Comparison of ENCODE assay signal across 20 cellular contexts in the genomic region with DNA sequence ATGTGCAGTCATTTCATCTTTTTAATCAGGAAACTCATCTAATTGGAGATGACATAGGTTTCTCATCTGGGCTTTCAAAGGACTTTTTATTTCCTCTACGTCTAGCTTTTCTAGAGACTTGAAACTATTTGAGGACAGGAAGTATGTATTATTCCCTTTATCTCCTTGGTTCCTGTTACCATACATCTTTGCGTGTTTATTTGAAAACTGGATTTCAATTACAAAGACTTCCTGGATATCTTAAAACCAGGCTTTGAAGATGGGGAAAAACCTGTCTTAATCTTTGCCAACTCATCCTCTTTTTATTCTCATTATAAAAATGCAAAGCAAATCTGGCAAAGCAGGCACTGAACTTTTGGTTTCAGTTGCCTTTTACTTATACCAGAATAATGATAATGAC.
DNase-seq lines count a peak whose midpoint lies in the region; ATAC-seq and TF ChIP-seq lines count a peak whose summit lies in the region.
"Had no signal": no experiment of that assay in that cellular context is flagged by ENCODE, and none has a peak within 500 bp of the region (broad histone marks: within the 10 kb centered on the region; RNA-seq: fewer than 3 reads in every experiment).

No MANE protein-coding gene starts in this region.

- peaks cover 54% of the 10 kb centered on the region for H3K4me1 ChIP-seq in A673 (ENCODE audit: insufficient read depth, low read length, poor library complexity, severe bottlenecking)
- H3K4me1 ChIP-seq in naive thymus-derived CD4-positive, alpha-beta T cell (ENCODE audit: control insufficient read depth in 2 of 2, insufficient read depth in 2 of 2, low read length in 2 of 2): peaks cover 20 to 45% of the 10 kb centered on the region in 2 donors

- BruUV-seq in A673 (replicated peaks; lab: Mats Ljungman, UMichigan): no TSS peak

- peak overlapping the region; percentile 39 for H3K4me3 Mint-ChIP-seq in CD4-positive, alpha-beta T cell
- H3K4me3 Mint-ChIP-seq in activated naive CD8-positive, alpha-beta T cell treated with anti-CD3 and anti-CD28 coated beads for 36 hours: peak overlapping the region; percentile 29
- peak overlapping the region; percentile 20 to 81 (median 76) for H3K4me3 Mint-ChIP-seq in naive thymus-derived CD4-positive, alpha-beta T cell
- H3K4me3 Mint-ChIP-seq: activated B cell treated with CpG ODN at 0.5 μM for 24 hours, nephron progenitor cell had no signal

- H3K27ac ChIP-seq in A673 (ENCODE audit: low read depth, low read length, poor library complexity, severe bottlenecking): peak overlapping the region; percentile 65
- no peak overlapping the region for H3K27ac ChIP-seq in CD4-positive, alpha-beta T cell (ENCODE audit: low read depth, low read length)
- peak overlapping the region; percentile 52 for H3K27ac ChIP-seq in naive thymus-derived CD4-positive, alpha-beta T cell (ENCODE audit: low read depth, low read length)
- H3K27ac ChIP-seq: tibial nerve had no signal

- peaks cover 59% of the 10 kb centered on the region for H3K4me1 Mint-ChIP-seq in CD4-positive, alpha-beta T cell (ENCODE audit: low read depth)
- peaks cover 65% of the 10 kb centered on the region for H3K4me1 Mint-ChIP-seq in activated naive CD8-positive, alpha-beta T cell treated with anti-CD3 and anti-CD28 coated beads for 36 hours
- peaks cover 23 to 76% (median 67%) of the 10 kb centered on the region in 7 donors for H3K4me1 Mint-ChIP-seq in naive thymus-derived CD4-positive, alpha-beta T cell
- H3K4me1 Mint-ChIP-seq: nephron progenitor cell had no signal

- H3K9me3 ChIP-seq in A673 (ENCODE audit: low read depth, low read length, poor library complexity, severe bottlenecking): peaks cover 10% of the 10 kb centered on the region
- no peaks in the 10 kb centered on the region for H3K9me3 ChIP-seq in CD4-positive, alpha-beta T cell (ENCODE audit: control insufficient read depth, low read length)
- no peaks in the 10 kb centered on the region for H3K9me3 ChIP-seq in naive thymus-derived CD4-positive, alpha-beta T cell (ENCODE audit: control insufficient read depth in 2 of 3, low read length in 3 of 3)
- H3K9me3 ChIP-seq: tibial nerve had no signal

- peaks cover 12% of the 10 kb centered on the region for H3K36me3 Mint-ChIP-seq in CD4-positive, alpha-beta T cell (ENCODE audit: low read depth)
- peaks cover 31% of the 10 kb centered on the region for H3K36me3 Mint-ChIP-seq in activated naive CD8-positive, alpha-beta T cell treated with anti-CD3 and anti-CD28 coated beads for 36 hours
- H3K36me3 Mint-ChIP-seq in naive thymus-derived CD4-positive, alpha-beta T cell: peaks cover 0 to 19% (median 12%) of the 10 kb centered on the region in 5 donors

- intact Hi-C loops in A673 (cut with micrococcal nuclease; ENCODE audit: unreplicated experiment): no loop called here
- intact Hi-C loops in CD4-positive, alpha-beta T cell (cut with DNase I, micrococcal nuclease): no loop called here
- intact Hi-C loops in naive thymus-derived CD4-positive, alpha-beta T cell (cut with micrococcal nuclease): loop anchor here (1.0 to 10.0 kb wide), 2 partner anchors 9 to 1928 kb away; a partner anchor contains a TSS

- H3K4me3 ChIP-seq in A673 (ENCODE audit: low read depth, low read length, poor library complexity, severe bottlenecking): no peak overlapping the region
- no peak overlapping the region for H3K4me3 ChIP-seq in naive thymus-derived CD4-positive, alpha-beta T cell (ENCODE audit: low read length)
- H3K4me3 ChIP-seq: tibial nerve had no signal

- no peaks in the 10 kb centered on the region for H3K9me3 Mint-ChIP-seq in CD4-positive, alpha-beta T cell
- peaks cover 10% of the 10 kb centered on the region for H3K9me3 Mint-ChIP-seq in activated naive CD8-positive, alpha-beta T cell treated with anti-CD3 and anti-CD28 coated beads for 36 hours
- peaks cover 0 to 3% (median 0%) of the 10 kb centered on the region in 11 donors for H3K9me3 Mint-ChIP-seq in naive thymus-derived CD4-positive, alpha-beta T cell
- H3K9me3 Mint-ChIP-seq: activated B cell treated with CpG ODN at 0.5 μM for 24 hours, nephron progenitor cell had no signal

- peak overlapping the region; percentile 84 for H3K27ac Mint-ChIP-seq in CD4-positive, alpha-beta T cell
- H3K27ac Mint-ChIP-seq in activated naive CD8-positive, alpha-beta T cell treated with anti-CD3 and anti-CD28 coated beads for 36 hours: peak overlapping the region; percentile 47
- H3K27ac Mint-ChIP-seq in naive thymus-derived CD4-positive, alpha-beta T cell: peak overlapping the region in 8 of 9 donors; percentile 89 to 98 (median 94)
- H3K27ac Mint-ChIP-seq: activated B cell treated with CpG ODN at 0.5 μM for 24 hours, nephron progenitor cell had no signal

- DNase-seq in A673 (ENCODE audit: low spot score) (peak; percentile 80), AML-193 (lab: John Stamatoyannopoulos, UW) (no peak), mucosa of gallbladder (ENCODE audit: low spot score) (no peak)
- no peak for DNase-seq in CD4-positive, alpha-beta T cell
- no peak for DNase-seq in activated naive CD8-positive, alpha-beta T cell treated with anti-CD3 and anti-CD28 coated beads for 36 hours
- peak in 7 of 9 donors; percentile 42 to 81 (median 69) for DNase-seq in naive thymus-derived CD4-positive, alpha-beta T cell
- DNase-seq in activated effector memory CD4-positive, alpha-beta T cell treated with Interleukin-2 at 50 U/mL for 16 hours: no peak
- DNase-seq: activated B cell treated with CpG ODN at 0.5 μM for 24 hours; activated gamma-delta T cell treated with Interleukin-2 at 50 U/mL for 16 hours; cerebellar nuclear complex; erythroblast; left cardiac atrium; NCI-H1092 treated with DMSO at 0.1 percent for 48 hours; NCI-H2081 treated with DMSO at 0.1 percent for 48 hours; NCI-H446 treated with DMSO at 0.1 percent for 48 hours; nephron progenitor cell; stimulated activated CD4-positive, alpha-beta T cell treated with anti-CD3 and anti-CD28 coated beads, Interleukin-2, amount 100 ng/mL, for 48 hours; stimulated activated naive CD4-positive, alpha-beta T cell treated with Interleukin-2 at 50 U/mL for 16 hours; T1000 had no signal

- no peaks in the 10 kb centered on the region for H3K27me3 ChIP-seq in A673 (replicated peaks; ENCODE audit: insufficient read depth, low read depth, low read length, poor library complexity)
- H3K27me3 ChIP-seq in CD4-positive, alpha-beta T cell (ENCODE audit: control insufficient read depth, insufficient read depth, low read length): no peaks in the 10 kb centered on the region
- no peaks in the 10 kb centered on the region for H3K27me3 ChIP-seq in naive thymus-derived CD4-positive, alpha-beta T cell (ENCODE audit: control insufficient read depth in 2 of 2, insufficient read depth in 2 of 2, low read length in 2 of 2)
- H3K27me3 ChIP-seq: tibial nerve had no signal

- peak; percentile 47 for ATAC-seq in CD4-positive, alpha-beta T cell (ENCODE audit: poor library complexity)
- peak; percentile 70 for ATAC-seq in naive thymus-derived CD4-positive, alpha-beta T cell
- ATAC-seq: left cardiac atrium had no signal

- H3K27me3 Mint-ChIP-seq in CD4-positive, alpha-beta T cell: no peaks in the 10 kb centered on the region
- no peaks in the 10 kb centered on the region for H3K27me3 Mint-ChIP-seq in activated naive CD8-positive, alpha-beta T cell treated with anti-CD3 and anti-CD28 coated beads for 36 hours
- no peaks in the 10 kb centered on the region for H3K27me3 Mint-ChIP-seq in naive thymus-derived CD4-positive, alpha-beta T cell
- H3K27me3 Mint-ChIP-seq: activated B cell treated with CpG ODN at 0.5 μM for 24 hours had no signal

- CTCF ChIA-PET in A673 (lab: Charles Lee): interaction anchor here (0.6 kb wide), 1 partner anchor 1120 kb away, joined by 3 read pairs; no protein-coding TSS in a partner anchor
- CTCF ChIA-PET in CD4-positive, alpha-beta T cell (lab: Charles Lee): no interaction called here
- CTCF ChIA-PET in naive thymus-derived CD4-positive, alpha-beta T cell (lab: Charles Lee): interaction anchor here (0.6 kb wide), 1 partner anchor 35 kb away, joined by 4 read pairs; no protein-coding TSS in a partner anchor

- POLR2A ChIA-PET in A673 (lab: Charles Lee; ENCODE audit: low non-redundant PET): interaction anchor here (0.6 kb wide), 1 partner anchor 905 kb away, joined by 7 read pairs; no protein-coding TSS in a partner anchor
- POLR2A ChIA-PET in CD4-positive, alpha-beta T cell (lab: Charles Lee): interaction anchor here (0.6 to 0.9 kb wide), 3 partner anchors 9 to 130 kb away, joined by 3 read pairs; no protein-coding TSS in a partner anchor
- POLR2A ChIA-PET in naive thymus-derived CD4-positive, alpha-beta T cell (lab: Charles Lee): interaction anchor here (0.5 to 1.1 kb wide), 3 partner anchors 29 to 63 kb away, joined by 3 read pairs; no protein-coding TSS in a partner anchor

- TF ChIP-seq CTCF in A673 (conservative IDR thresholded peaks at IDR 0.05; ENCODE audit: low read depth, low read length): no peak
- no peak for TF ChIP-seq CTCF in CD4-positive, alpha-beta T cell (IDR thresholded peaks at IDR 0.05)

- no peaks in the 10 kb centered on the region for H3K36me3 ChIP-seq in A673 (ENCODE audit: insufficient read depth, low read length, poor library complexity, severe bottlenecking)
- H3K36me3 ChIP-seq in naive thymus-derived CD4-positive, alpha-beta T cell (ENCODE audit: control insufficient read depth in 2 of 3, insufficient read depth in 3 of 3, low read length in 3 of 3): no peaks in the 10 kb centered on the region
- H3K36me3 ChIP-seq: tibial nerve had no signal

Comparison
In these comparisons a context has a peak if more than half of its experiments do, and no peak if none do; other contexts are left out.
1. DNase-seq: peak in A673 (single experiment) and naive thymus-derived CD4-positive, alpha-beta T cell (7 of 9); none in CD4-positive, alpha-beta T cell (0 of 10), activated naive CD8-positive, alpha-beta T cell treated with anti-CD3 and anti-CD28 coated beads for 36 hours (single experiment), activated effector memory CD4-positive, alpha-beta T cell treated with Interleukin-2 at 50 U/mL for 16 hours (single experiment), AML-193 (0 of 2) and mucosa of gallbladder (single experiment).
2. intact Hi-C loops: an anchor here in naive thymus-derived CD4-positive, alpha-beta T cell (1.0 to 10.0 kb wide); none called in A673 and CD4-positive, alpha-beta T cell.
3. Peak in every context shown above with its lines, with median percentiles within 50 percentile points of each other: H3K27ac Mint-ChIP-seq and H3K4me3 Mint-ChIP-seq.